ENCODE assay signal across 8 cellular contexts in genomic region chr3:187012609-187013051, GRCh38.
DNase-seq lines count a peak whose midpoint lies in the region; ATAC-seq and TF ChIP-seq lines count a peak whose summit lies in the region.

No MANE protein-coding gene starts in this region.

- peak in 2 of 3 donors; percentile 54 to 77 for DNase-seq in CD4-positive, CD25-positive, alpha-beta regulatory T cell
- DNase-seq in brain microvascular endothelial cell (no peak), nephron progenitor cell (no peak)

- H3K4me3 Mint-ChIP-seq in CD4-positive, CD25-positive, alpha-beta regulatory T cell = peak overlapping the region; percentile 48 to 84 (median 74)
- no peak overlapping the region for H3K4me3 Mint-ChIP-seq in nephron progenitor cell

- peaks cover 32% of the 10 kb centered on the region for H3K36me3 Mint-ChIP-seq in CD4-positive, CD25-positive, alpha-beta regulatory T cell
- H3K36me3 Mint-ChIP-seq in nephron progenitor cell (ENCODE audit: low read depth) = peaks cover 94% of the 10 kb centered on the region

- peak overlapping the region; percentile 54 for H3K4me2 ChIP-seq in OCI-LY1 (ENCODE audit: low read length)

- peaks cover 27% of the 10 kb centered on the region for H3K4me1 ChIP-seq in CD4-positive, CD25-positive, alpha-beta regulatory T cell (ENCODE audit: control insufficient read depth, insufficient read depth, low read length, poor library complexity, severe bottlenecking)
- H3K4me1 ChIP-seq in OCI-LY1 (ENCODE audit: insufficient read depth, low read length, severe bottlenecking) = peaks cover 96% of the 10 kb centered on the region

- peak; percentile 79 to 85 for ATAC-seq in CD4-positive, CD25-positive, alpha-beta regulatory T cell (ENCODE audit: low read depth in 2 of 2)
- ATAC-seq in GM19035 (IDR thresholded peaks at IDR 0.05; ENCODE audit: unreplicated experiment) (no peak), HG03520 (IDR thresholded peaks at IDR 0.05; ENCODE audit: unreplicated experiment) (no peak), GM19351 (IDR thresholded peaks at IDR 0.05; ENCODE audit: unreplicated experiment) (no peak), HG02759 (IDR thresholded peaks at IDR 0.05; ENCODE audit: unreplicated experiment) (no peak)

- H3K4me1 Mint-ChIP-seq in CD4-positive, CD25-positive, alpha-beta regulatory T cell = peaks cover 30 to 68% (median 39%) of the 10 kb centered on the region in 4 donors
- peaks cover 61% of the 10 kb centered on the region for H3K4me1 Mint-ChIP-seq in nephron progenitor cell

- H2AFZ ChIP-seq in OCI-LY1 (ENCODE audit: low read length) = no peak overlapping the region

- no peaks in the 10 kb centered on the region for H3K9me3 ChIP-seq in CD4-positive, CD25-positive, alpha-beta regulatory T cell (ENCODE audit: control insufficient read depth in 2 of 2, low read length in 2 of 2)
- no peaks in the 10 kb centered on the region for H3K9me3 ChIP-seq in OCI-LY1 (ENCODE audit: low read length)

- no peaks in the 10 kb centered on the region for H3K9me2 ChIP-seq in OCI-LY1 (ENCODE audit: low read depth, low read length)

- no peak for TF ChIP-seq CTCF in OCI-LY1 (IDR thresholded peaks at IDR 0.05; ENCODE audit: low read length)
- TF ChIP-seq CTCF in brain microvascular endothelial cell (IDR thresholded peaks at IDR 0.05; ENCODE audit: low read depth, low read length, missing control alignments) = no peak
- TF ChIP-seq CTCF in nephron progenitor cell (IDR thresholded peaks at IDR 0.05) = no peak

- in situ Hi-C loops in brain microvascular endothelial cell (cut with HindIII; ENCODE audit: low pct_ligation_motif_present, low sequenced_read_pairs) = no loop called here

- peaks cover 23% of the 10 kb centered on the region for H3F3A ChIP-seq in OCI-LY1 (ENCODE audit: insufficient read depth, low read length)

- H3K4me3 ChIP-seq in CD4-positive, CD25-positive, alpha-beta regulatory T cell (ENCODE audit: low read depth, low read length) = peak overlapping the region; percentile 49
- peak overlapping the region; percentile 20 for H3K4me3 ChIP-seq in OCI-LY1 (ENCODE audit: low read depth, low read length, poor library complexity, severe bottlenecking)
- no peak overlapping the region for H3K4me3 ChIP-seq in brain microvascular endothelial cell (ENCODE audit: low read depth, low read length)

- H3K9me3 Mint-ChIP-seq in CD4-positive, CD25-positive, alpha-beta regulatory T cell = peaks cover 0 to 6% (median 0%) of the 10 kb centered on the region in 7 donors
- peaks cover 11% of the 10 kb centered on the region for H3K9me3 Mint-ChIP-seq in nephron progenitor cell

- H3K27ac Mint-ChIP-seq in CD4-positive, CD25-positive, alpha-beta regulatory T cell = peak overlapping the region; percentile 91 to 99 (median 97)
- peak overlapping the region; percentile 74 for H3K27ac Mint-ChIP-seq in nephron progenitor cell

- H3K36me3 ChIP-seq in CD4-positive, CD25-positive, alpha-beta regulatory T cell (ENCODE audit: control insufficient read depth, insufficient read depth, low read length) = peaks cover 19% of the 10 kb centered on the region
- H3K36me3 ChIP-seq in OCI-LY1 (ENCODE audit: insufficient read depth, low read length) (peaks cover 20% of the 10 kb centered on the region), brain microvascular endothelial cell (replicated peaks) (no peaks in the 10 kb centered on the region)

- no peaks in the 10 kb centered on the region for H3K27me3 ChIP-seq in CD4-positive, CD25-positive, alpha-beta regulatory T cell (ENCODE audit: control insufficient read depth, insufficient read depth, low read length)
- H3K27me3 ChIP-seq in OCI-LY1 (ENCODE audit: insufficient read depth, low read length) (no peaks in the 10 kb centered on the region), brain microvascular endothelial cell (replicated peaks) (no peaks in the 10 kb centered on the region)

- peak overlapping the region; percentile 71 for H3K9ac ChIP-seq in OCI-LY1 (ENCODE audit: low read length)

- H3K27ac ChIP-seq in CD4-positive, CD25-positive, alpha-beta regulatory T cell (ENCODE audit: insufficient read depth, low read length, poor library complexity, severe bottlenecking) = peak overlapping the region; percentile 56
- H3K27ac ChIP-seq in OCI-LY1 (ENCODE audit: low read depth, low read length, poor library complexity, severe bottlenecking) (peak overlapping the region; percentile 96), brain microvascular endothelial cell (peak overlapping the region; percentile 3)

- no peaks in the 10 kb centered on the region for H4K20me1 ChIP-seq in OCI-LY1 (ENCODE audit: insufficient read depth, low read length)

- 0 out of 2 replicates have a peak, but pooled peaks cover 5% of the 10 kb centered on the region for H3K79me2 ChIP-seq in OCI-LY1 (ENCODE audit: insufficient read depth, low read length)

- H3K27me3 Mint-ChIP-seq in CD4-positive, CD25-positive, alpha-beta regulatory T cell = no peaks in the 10 kb centered on the region
- peaks cover 4% of the 10 kb centered on the region for H3K27me3 Mint-ChIP-seq in nephron progenitor cell (ENCODE audit: low read depth, poor library complexity)

Comparison
In these comparisons a context has a peak if more than half of its experiments do, and no peak if none do; other contexts are left out.
1. ATAC-seq: peak in CD4-positive, CD25-positive, alpha-beta regulatory T cell (2 of 2); none in GM19035 (single experiment), HG03520 (single experiment), GM19351 (single experiment) and HG02759 (single experiment).
2. DNase-seq: peak in CD4-positive, CD25-positive, alpha-beta regulatory T cell (2 of 3); none in brain microvascular endothelial cell (single experiment) and nephron progenitor cell (single experiment).
3. H3K27ac ChIP-seq: peak in every context shown above with its lines; median percentile 96 in OCI-LY1; 56 in CD4-positive, CD25-positive, alpha-beta regulatory T cell; 3 in brain microvascular endothelial cell.